ENCODE assay signal across 13 cellular contexts in the genomic region with DNA sequence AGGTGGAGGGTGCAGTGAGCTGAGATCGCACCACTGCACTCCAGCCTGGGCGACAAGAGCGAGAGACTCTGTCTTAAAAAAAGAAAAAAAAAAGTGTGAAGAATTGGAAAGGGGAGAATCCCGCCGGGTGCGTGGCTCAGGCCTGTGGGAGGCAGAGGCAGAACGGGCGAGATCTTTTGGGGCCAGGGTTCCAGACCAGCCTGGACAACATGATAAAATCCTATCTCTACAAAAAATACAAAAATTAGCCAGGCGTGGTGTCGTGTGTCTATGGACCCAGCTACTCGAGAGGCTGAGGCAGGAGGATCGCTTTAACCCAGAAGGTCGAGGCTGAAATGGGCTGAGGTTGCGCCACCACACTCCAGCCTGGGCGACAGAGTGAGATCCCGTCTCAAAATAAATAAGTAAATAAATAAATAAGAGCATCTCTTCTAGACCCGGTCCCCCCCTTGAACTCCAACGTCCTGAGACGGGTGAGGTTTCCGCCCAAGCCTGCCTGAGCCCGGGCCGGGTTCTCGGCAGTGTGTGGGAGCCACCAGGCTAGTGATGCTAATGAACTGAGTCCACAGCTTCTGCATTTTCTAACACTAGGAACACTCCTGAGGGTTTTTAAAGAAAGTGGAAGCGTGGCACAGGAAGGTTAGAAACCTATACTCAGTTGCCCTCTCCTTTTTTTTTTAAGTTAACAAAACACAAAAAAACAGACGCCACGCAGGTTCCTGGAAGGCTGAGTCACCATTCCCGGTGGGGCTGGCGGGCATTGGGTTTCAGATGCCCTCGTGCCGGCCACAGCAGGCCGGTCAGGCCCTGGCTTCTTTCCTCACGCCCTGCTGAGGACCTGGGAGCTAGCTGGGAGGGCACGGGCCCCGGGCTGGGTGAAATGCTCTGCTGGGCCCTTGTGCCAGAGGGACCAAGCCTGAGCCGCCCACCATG. TPM values are rescaled to one million over a fixed set of nuclear protein-coding genes. Genes with fewer than 3 reads are reported as not detected.
DNase-seq lines count a peak whose midpoint lies in the region; FAIRE-seq and TF ChIP-seq lines count a peak whose summit lies in the region.
"Had no signal": no experiment of that assay in that cellular context is flagged by ENCODE, and none has a peak within 500 bp of the region (broad histone marks: within the 10 kb centered on the region; RNA-seq: fewer than 3 reads in every experiment).

No MANE protein-coding gene starts in this region.

- peaks cover 83% of the 10 kb centered on the region for H3K36me3 ChIP-seq in BLaER1
- H3K36me3 ChIP-seq in osteoblast (ENCODE audit: insufficient read depth, low read length), result peaks cover 76% of the 10 kb centered on the region

- H3K27ac ChIP-seq in BLaER1, result peak overlapping the region; percentile 64
- H3K27ac ChIP-seq in osteoblast (ENCODE audit: low read depth, low read length), result peak overlapping the region; percentile 91
- H3K27ac ChIP-seq: C4-2B had no signal

- H2AFZ ChIP-seq in osteoblast (ENCODE audit: low read length), result no peak overlapping the region

- H3K79me2 ChIP-seq in osteoblast (ENCODE audit: insufficient read depth, low read length), result peaks cover 93% of the 10 kb centered on the region

- no peak for FAIRE-seq in GM12891 (lab: Jason Lieb, UNC)
- FAIRE-seq: endometrium had no signal

- no peak overlapping the region for H3K4me3 ChIP-seq in BLaER1
- H3K4me3 ChIP-seq in astrocyte of the spinal cord (ENCODE audit: low read depth, low read length), result no peak overlapping the region
- H3K4me3 ChIP-seq in osteoblast (ENCODE audit: insufficient read depth, low read length), result no peak overlapping the region

- no peaks in the 10 kb centered on the region for H3K9me3 ChIP-seq in BLaER1
- H3K9me3 ChIP-seq in osteoblast (ENCODE audit: low read depth, low read length), result no peaks in the 10 kb centered on the region

- no peak for TF ChIP-seq POLR2A in GM12891 (IDR thresholded peaks at IDR 0.05; ENCODE audit: low read depth, low read length)

- H3K4me1 ChIP-seq in BLaER1 (peaks cover 35% of the 10 kb centered on the region), osteoblast (ENCODE audit: insufficient read depth, low read length) (peaks cover 35% of the 10 kb centered on the region)

- in situ Hi-C loops in astrocyte of the spinal cord (cut with HindIII; ENCODE audit: low sequenced_read_pairs), result no loop called here

- H3K9ac ChIP-seq in BLaER1, result peak overlapping the region; percentile 50

- H3K4me2 ChIP-seq in BLaER1 (peak overlapping the region; percentile 57), osteoblast (ENCODE audit: insufficient read depth, low read length) (peak overlapping the region; percentile 29)

- DNase-seq in M059J (ENCODE audit: low read depth) (peak; percentile 87), astrocyte of the spinal cord (ENCODE audit: low read depth, low spot score) (peak; percentile 77), osteoblast (ENCODE audit: insufficient read length, low spot score, missing footprints) (peak; percentile 100), NCI-H1092 treated with DMSO at 0.1 percent for 48 hours (lab: John Stamatoyannopoulos, UW) (no peak), SKM-1 (lab: John Stamatoyannopoulos, UW; ENCODE audit: unreplicated experiment) (no peak), GM12891 (ENCODE audit: insufficient read length, low spot score) (no peak), NCI-H345 (lab: John Stamatoyannopoulos, UW) (no peak)
- DNase-seq: activated CD8-positive, alpha-beta memory T cell treated with anti-CD3 and anti-CD28 coated beads, Interleukin-2, amount 10 ng/mL, durations not matched to agents 7 days and 5 days; Kasumi-1; stimulated activated CD4-positive, alpha-beta T cell treated with anti-CD3 and anti-CD28 coated beads, Interleukin-1b, Interleukin-23, amount 100 ng/mL, for 48 hours had no signal

- TF ChIP-seq CTCF in astrocyte of the spinal cord (IDR thresholded peaks at IDR 0.05; ENCODE audit: low read depth, low read length) (no peak), osteoblast (IDR thresholded peaks at IDR 0.05; ENCODE audit: extremely low read depth, low read depth, low read length) (no peak)

- H4K20me1 ChIP-seq in BLaER1 (peaks cover 77% of the 10 kb centered on the region), osteoblast (ENCODE audit: insufficient read depth, low read length) (peaks cover 46% of the 10 kb centered on the region)

- H3K27me3 ChIP-seq in BLaER1 (no peaks in the 10 kb centered on the region), osteoblast (ENCODE audit: insufficient read depth, low read length) (no peaks in the 10 kb centered on the region)

TF ChIP-seq in GM12891, 5 proteins besides CTCF, POLR2A, EP300 and RAD21:
- no peak for TF ChIP-seq PAX5 (IDR thresholded peaks at IDR 0.05; ENCODE audit: insufficient read depth, low read length, severe bottlenecking)
- no peak for TF ChIP-seq TAF1 (IDR thresholded peaks at IDR 0.05; ENCODE audit: low read depth, low read length)
- no peak for TF ChIP-seq POLR2AphosphoS5 (IDR thresholded peaks at IDR 0.05; ENCODE audit: low read depth, low read length)
- TF ChIP-seq SPI1 (IDR thresholded peaks at IDR 0.05; ENCODE audit: low read depth, low read length), result no peak
- TF ChIP-seq POU2F2 (IDR thresholded peaks at IDR 0.05; ENCODE audit: low read depth, low read length), result no peak

RNA-seq across cellular contexts. Expression of a gene that starts 22.1 kb away (rescaled TPM):
- 684 and 697 TPM in 2 replicates for total RNA-seq in M059J (2014; rRNA removed; shearing (Covaris generic))
- 515 TPM in 2 replicates for total RNA-seq in osteoblast
- polyA plus RNA-seq in GM12891 (2012; ENCODE audit: low read depth, missing spikeins), result 472 TPM

RNA-seq across cellular contexts. Expression of a gene that starts 30.7 kb away (rescaled TPM):
- total RNA-seq in M059J (2014; rRNA removed; shearing (Covaris generic)), result 145 and 164 TPM in 2 replicates
- total RNA-seq in osteoblast, result 70.2 and 74.0 TPM in 2 replicates
- polyA plus RNA-seq in GM12891 (2012; ENCODE audit: low read depth, missing spikeins), result 196 TPM

RNA-seq across cellular contexts. Expression of a gene that starts 48.2 kb away (rescaled TPM):
- 9.3 and 17.4 TPM in 2 replicates for total RNA-seq in M059J (2014; rRNA removed; shearing (Covaris generic))
- 58.0 and 69.1 TPM in 2 replicates for total RNA-seq in osteoblast
- 9.2 TPM for polyA plus RNA-seq in GM12891 (2012; ENCODE audit: low read depth, missing spikeins)

RNA-seq across cellular contexts. Expression of a gene that starts 58.9 kb away (rescaled TPM):
- 12.7 and 40.8 TPM in 2 replicates for total RNA-seq in M059J (2014; rRNA removed; shearing (Covaris generic))
- 0.59 and 0.72 TPM in 2 replicates for total RNA-seq in osteoblast
- 71.9 TPM for polyA plus RNA-seq in GM12891 (2012; ENCODE audit: low read depth, missing spikeins)

Comparison
In these comparisons a context has a peak if more than half of its experiments do, and no peak if none do; other contexts are left out.
1. DNase-seq: peak in M059J (single experiment), astrocyte of the spinal cord (single experiment) and osteoblast (single experiment); none in NCI-H1092 treated with DMSO at 0.1 percent for 48 hours (single experiment), SKM-1 (single experiment), GM12891 (single experiment) and NCI-H345 (single experiment).